12 cellular contexts compared by ENCODE assay signal in genomic region chr1:36377776-36378175, GRCh38. TPM values are rescaled to one million over a fixed set of nuclear protein-coding genes. Genes with fewer than 3 reads are reported as not detected.
DNase-seq lines count a peak whose midpoint lies in the region; ATAC-seq and FAIRE-seq lines count a peak whose summit lies in the region.
"Had no signal": no experiment of that assay in that cellular context is flagged by ENCODE, and none has a peak within 500 bp of the region (broad histone marks: within the 10 kb centered on the region; RNA-seq: fewer than 3 reads in every experiment).

No MANE protein-coding gene starts in this region.

- no peak for DNase-seq in GM19239 (ENCODE audit: insufficient read length, low spot score)
- no peak for DNase-seq in activated CD8-positive, alpha-beta T cell treated with anti-CD3 and anti-CD28 coated beads, Interleukin-2, amount 10 ng/mL, durations not matched to agents 7 days and 5 days
- no peak for DNase-seq in naive thymus-derived CD8-positive, alpha-beta T cell
- DNase-seq in germinal center (ENCODE audit: low spot score), result no peak
- DNase-seq in stimulated activated CD8-positive, alpha-beta memory T cell treated with anti-CD3 and anti-CD28 coated beads, Interleukin-4, amount 100 ng/mL, for 48 hours, result no peak
- no peak for DNase-seq in NCI-H146 (lab: John Stamatoyannopoulos, UW)
- DNase-seq: foreskin melanocyte, NCI-H1436 treated with DMSO at 0.1 percent for 48 hours, SJCRH30 had no signal

- H3K9ac ChIP-seq in BLaER1 treated with 17β-estradiol and CSF1 and Interleukin-3, amounts not matched to agents 10 nM and 100 nM, result peak overlapping the region in 4 of 11 experiments; percentile 2 to 35 (median 16); a peak in 5 of 22 replicates

- no peaks in the 10 kb centered on the region for H3K27me3 Mint-ChIP-seq in activated CD8-positive, alpha-beta T cell treated with anti-CD3 and anti-CD28 coated beads, Interleukin-2, amount 10 ng/mL, durations not matched to agents 7 days and 5 days (ENCODE audit: low read depth)
- H3K27me3 Mint-ChIP-seq in naive thymus-derived CD8-positive, alpha-beta T cell, result no peaks in the 10 kb centered on the region

- peak overlapping the region; percentile 84 for H3K27ac Mint-ChIP-seq in activated CD8-positive, alpha-beta T cell treated with anti-CD3 and anti-CD28 coated beads, Interleukin-2, amount 10 ng/mL, durations not matched to agents 7 days and 5 days
- peak overlapping the region; percentile 74 to 91 (median 80) for H3K27ac Mint-ChIP-seq in naive thymus-derived CD8-positive, alpha-beta T cell

- peaks cover 0 to 60% (median 12%) of the 10 kb centered on the region in 11 experiments; a peak in 14 of 22 replicates for H3K36me3 ChIP-seq in BLaER1 treated with 17β-estradiol and CSF1 and Interleukin-3, amounts not matched to agents 10 nM and 100 nM
- H3K36me3 ChIP-seq: SJCRH30 had no signal

- no peak for ATAC-seq in activated CD8-positive, alpha-beta T cell treated with anti-CD3 and anti-CD28 coated beads, Interleukin-2, amount 10 ng/mL, durations not matched to agents 7 days and 5 days
- ATAC-seq in naive thymus-derived CD8-positive, alpha-beta T cell, result no peak
- ATAC-seq in HG03354 (IDR thresholded peaks at IDR 0.05; ENCODE audit: poor library complexity, severe bottlenecking, unreplicated experiment), result no peak

- peaks cover 47 to 100% (median 66%) of the 10 kb centered on the region in 10 experiments for H3K4me1 ChIP-seq in BLaER1 treated with 17β-estradiol and CSF1 and Interleukin-3, amounts not matched to agents 10 nM and 100 nM

- peak overlapping the region in 9 of 11 experiments; percentile 44 to 95 (median 61); a peak in 17 of 22 replicates for H3K4me2 ChIP-seq in BLaER1 treated with 17β-estradiol and CSF1 and Interleukin-3, amounts not matched to agents 10 nM and 100 nM

- H3K4me3 Mint-ChIP-seq in activated CD8-positive, alpha-beta T cell treated with anti-CD3 and anti-CD28 coated beads, Interleukin-2, amount 10 ng/mL, durations not matched to agents 7 days and 5 days, result no peak overlapping the region
- peak overlapping the region in 2 of 10 donors; percentile 19 to 47 for H3K4me3 Mint-ChIP-seq in naive thymus-derived CD8-positive, alpha-beta T cell
- H3K4me3 Mint-ChIP-seq: neural crest cell had no signal

- no peaks in the 10 kb centered on the region for H3K27me3 ChIP-seq in BLaER1 treated with 17β-estradiol and CSF1 and Interleukin-3, amounts not matched to agents 10 nM and 100 nM
- H3K27me3 ChIP-seq: SJCRH30 had no signal

- POLR2A ChIA-PET in activated CD8-positive, alpha-beta T cell treated with anti-CD3 and anti-CD28 coated beads, Interleukin-2, amount 10 ng/mL, durations not matched to agents 7 days and 5 days (lab: Charles Lee), result interaction anchor here (1.0 to 2.3 kb wide), 3 partner anchors 9 to 20 kb away, joined by 3 to 10 read pairs (median 3); partner anchors contain the start of gene LSM10
- POLR2A ChIA-PET in naive thymus-derived CD8-positive, alpha-beta T cell (lab: Charles Lee), result interaction anchor here (0.6 to 1.8 kb wide), 4 partner anchors 9 to 217 kb away, joined by 3 to 5 read pairs (median 4); no protein-coding TSS in a partner anchor

- H3K4me3 ChIP-seq in BLaER1 treated with 17β-estradiol and CSF1 and Interleukin-3, amounts not matched to agents 10 nM and 100 nM, result no peak overlapping the region
- H3K4me3 ChIP-seq: SJCRH30 had no signal

- CTCF ChIA-PET in activated CD8-positive, alpha-beta T cell treated with anti-CD3 and anti-CD28 coated beads, Interleukin-2, amount 10 ng/mL, durations not matched to agents 7 days and 5 days (lab: Charles Lee), result interaction anchor here (1.1 to 2.0 kb wide), 5 partner anchors 9 to 243 kb away, joined by 3 to 23 read pairs (median 4); no protein-coding TSS in a partner anchor

- peaks cover 13 to 98% (median 48%) of the 10 kb centered on the region in 11 experiments; a peak in 20 of 22 replicates for H4K20me1 ChIP-seq in BLaER1 treated with 17β-estradiol and CSF1 and Interleukin-3, amounts not matched to agents 10 nM and 100 nM

- FAIRE-seq in GM19239 (lab: Jason Lieb, UNC), result peak; percentile 21

- H3K9me3 ChIP-seq in BLaER1 treated with 17β-estradiol and CSF1 and Interleukin-3, amounts not matched to agents 10 nM and 100 nM (replicated peaks in 1 of 11), result no peaks in the 10 kb centered on the region
- H3K9me3 ChIP-seq: SJCRH30 had no signal

- H3K36me3 Mint-ChIP-seq in activated CD8-positive, alpha-beta T cell treated with anti-CD3 and anti-CD28 coated beads, Interleukin-2, amount 10 ng/mL, durations not matched to agents 7 days and 5 days (ENCODE audit: low read depth), result peaks cover 32% of the 10 kb centered on the region
- peaks cover 0 to 9% (median 2%) of the 10 kb centered on the region in 3 donors for H3K36me3 Mint-ChIP-seq in naive thymus-derived CD8-positive, alpha-beta T cell

- peaks cover 70% of the 10 kb centered on the region for H3K4me1 Mint-ChIP-seq in activated CD8-positive, alpha-beta T cell treated with anti-CD3 and anti-CD28 coated beads, Interleukin-2, amount 10 ng/mL, durations not matched to agents 7 days and 5 days (ENCODE audit: low read depth)
- peaks cover 37 to 91% (median 75%) of the 10 kb centered on the region in 4 donors for H3K4me1 Mint-ChIP-seq in naive thymus-derived CD8-positive, alpha-beta T cell

- no peaks in the 10 kb centered on the region for H3K9me3 Mint-ChIP-seq in activated CD8-positive, alpha-beta T cell treated with anti-CD3 and anti-CD28 coated beads, Interleukin-2, amount 10 ng/mL, durations not matched to agents 7 days and 5 days (ENCODE audit: insufficient read depth)
- no peaks in the 10 kb centered on the region for H3K9me3 Mint-ChIP-seq in naive thymus-derived CD8-positive, alpha-beta T cell
- H3K9me3 Mint-ChIP-seq: neural crest cell had no signal

- peak overlapping the region in 10 of 11 experiments; percentile 1 to 55 (median 40); a peak in 12 of 22 replicates for H3K27ac ChIP-seq in BLaER1 treated with 17β-estradiol and CSF1 and Interleukin-3, amounts not matched to agents 10 nM and 100 nM
- H3K27ac ChIP-seq: SJCRH30 had no signal

RNA-seq across cellular contexts. Expression of gene STK40, which starts 7.9 kb away (rescaled TPM):
- total RNA-seq in activated CD8-positive, alpha-beta T cell treated with anti-CD3 and anti-CD28 coated beads, Interleukin-2, amount 10 ng/mL, durations not matched to agents 7 days and 5 days, result 10 to 100 TPM; 69.7 to 72.4 TPM
- 10 to 100 TPM; 46.2 to 47.8 TPM for total RNA-seq in naive thymus-derived CD8-positive, alpha-beta T cell
- polyA plus RNA-seq in naive thymus-derived CD8-positive, alpha-beta T cell, result 10 to 100 TPM; 21.6 to 31.7 (median 23.6) TPM

RNA-seq across cellular contexts. Expression of gene LSM10, which starts 19.9 kb away (rescaled TPM):
- total RNA-seq in activated CD8-positive, alpha-beta T cell treated with anti-CD3 and anti-CD28 coated beads, Interleukin-2, amount 10 ng/mL, durations not matched to agents 7 days and 5 days, result 10 to 100 TPM; 44.7 to 47.5 TPM
- 10 to 100 TPM; 40.8 to 47.1 TPM for total RNA-seq in naive thymus-derived CD8-positive, alpha-beta T cell
- 100 to 1,000 TPM; 118 to 122 (median 121) TPM for polyA plus RNA-seq in naive thymus-derived CD8-positive, alpha-beta T cell

RNA-seq across cellular contexts. Expression of gene EVA1B, which starts 54.3 kb away (rescaled TPM):
- total RNA-seq in activated CD8-positive, alpha-beta T cell treated with anti-CD3 and anti-CD28 coated beads, Interleukin-2, amount 10 ng/mL, durations not matched to agents 7 days and 5 days, result 10 to 100 TPM; 12.3 to 13.3 TPM
- total RNA-seq in naive thymus-derived CD8-positive, alpha-beta T cell, result 1 to 10 TPM; 1.2 to 1.6 TPM
- polyA plus RNA-seq in naive thymus-derived CD8-positive, alpha-beta T cell, result 1 to 10 TPM in 1 of 3 donors, under 1 TPM in 2; 0.16 to 2.4 (median 0.43) TPM

Comparison
In these comparisons a context has a peak if more than half of its experiments do, and no peak if none do; other contexts are left out.
1. RNA of gene EVA1B, which starts 54.3 kb away (total RNA-seq): 12.3 to 13.3 TPM in activated CD8-positive, alpha-beta T cell treated with anti-CD3 and anti-CD28 coated beads, Interleukin-2, amount 10 ng/mL, durations not matched to agents 7 days and 5 days; 1.2 to 1.6 TPM in naive thymus-derived CD8-positive, alpha-beta T cell; every median in the first group is over 4 times any median in the second.